ENCODE assay signal across 1 cellular context in the genomic region with DNA sequence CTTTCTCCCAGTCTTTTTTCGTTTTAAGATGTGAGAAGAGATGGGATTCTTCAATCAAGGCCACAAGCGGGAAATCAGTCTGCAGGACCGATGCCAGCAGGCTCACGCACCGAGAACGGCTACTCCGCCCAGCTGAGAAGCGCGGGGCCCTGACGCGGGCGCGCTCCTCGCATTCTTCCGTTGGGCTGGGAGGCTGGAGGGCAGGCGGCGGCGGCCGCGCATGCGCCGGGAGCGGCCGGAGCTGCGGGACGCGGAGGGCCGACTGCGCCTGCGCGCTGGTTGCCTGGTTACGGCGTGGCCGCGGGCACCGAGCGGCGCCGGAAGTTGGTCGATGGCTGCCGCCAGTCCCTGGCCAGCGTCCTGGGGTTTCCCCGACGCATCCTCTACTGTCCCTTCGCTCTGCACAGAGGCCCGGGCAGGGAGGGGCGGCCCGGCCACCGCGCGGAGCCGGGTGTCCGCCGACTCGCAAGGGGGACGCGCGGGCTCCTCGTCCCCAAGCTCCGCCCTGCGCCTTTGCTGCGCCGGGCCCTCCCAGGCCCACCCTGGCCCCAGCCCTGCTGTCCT.
TF ChIP-seq lines count a peak whose summit lies in the region.

No MANE protein-coding gene starts in this region.

TF ChIP-seq in HepG2, 621 proteins besides CTCF, POLR2A, EP300 and RAD21 (continued from another document and continues in another):
- TF ChIP-seq FOXA1 (IDR thresholded peaks at IDR 0.05) (no peak), FOXA1 (CRISPR knock-in tag; IDR thresholded peaks at IDR 0.05) (no peak), NBN (conservative IDR thresholded peaks at IDR 0.05) (no peak), RFXANK (CRISPR knock-in tag; IDR thresholded peaks at IDR 0.05) (no peak), PRPF4 (IDR thresholded peaks at IDR 0.05; ENCODE audit: low read depth, low read length, poor library complexity, severe bottlenecking) (no peak), HNRNPH1 (optimal IDR thresholded peaks at IDR 0.05; ENCODE audit: low read depth, low read length) (no peak), AKAP8 (CRISPR knock-in tag; IDR thresholded peaks at IDR 0.05) (no peak), ZNF776 (CRISPR knock-in tag; IDR thresholded peaks at IDR 0.05) (peak; percentile 68; the same call in 1 of the 2 replicates), ZNF775 (CRISPR knock-in tag; IDR thresholded peaks at IDR 0.05; ENCODE audit: borderline replicate concordance) (no peak), NFRKB (IDR thresholded peaks at IDR 0.05) (no peak), ZNF460 (CRISPR knock-in tag; IDR thresholded peaks at IDR 0.05; ENCODE audit: borderline replicate concordance) (no peak), FIP1L1 (IDR thresholded peaks at IDR 0.05; ENCODE audit: borderline replicate concordance, insufficient read depth, low read depth, low read length) (no peak), IRF2 (CRISPR knock-in tag; IDR thresholded peaks at IDR 0.05) (0 out of 2 replicates have a peak, but pooled peaks have one; percentile 65), HES4 (CRISPR knock-in tag; IDR thresholded peaks at IDR 0.05; ENCODE audit: borderline replicate concordance) (no peak), FLYWCH1 (CRISPR knock-in tag; IDR thresholded peaks at IDR 0.05) (no peak), TRIM24 (CRISPR knock-in tag; IDR thresholded peaks at IDR 0.05) (no peak), SMARCE1 (IDR thresholded peaks at IDR 0.05; ENCODE audit: borderline replicate concordance) (no peak), HNRNPLL (IDR thresholded peaks at IDR 0.05; ENCODE audit: low read depth, low read length, poor library complexity, severe bottlenecking) (no peak), U2AF1 (optimal IDR thresholded peaks at IDR 0.05; ENCODE audit: low read depth, low read length) (no peak), TAF1 (CRISPR knock-in tag; IDR thresholded peaks at IDR 0.05) (peak; percentile 2; the same call in 1 of the 2 replicates), ZNF230 (CRISPR knock-in tag; IDR thresholded peaks at IDR 0.05) (no peak; the same call in 1 of the 2 replicates), CENPX (CRISPR knock-in tag; IDR thresholded peaks at IDR 0.05) (no peak), SMYD3 (CRISPR knock-in tag; IDR thresholded peaks at IDR 0.05) (no peak), SATB2 (CRISPR knock-in tag; IDR thresholded peaks at IDR 0.05) (no peak), RNF2 (conservative IDR thresholded peaks at IDR 0.05; ENCODE audit: low read depth) (no peak), ZBTB7B (CRISPR knock-in tag; IDR thresholded peaks at IDR 0.05) (no peak)
- TF ChIP-seq, protein P1, sequence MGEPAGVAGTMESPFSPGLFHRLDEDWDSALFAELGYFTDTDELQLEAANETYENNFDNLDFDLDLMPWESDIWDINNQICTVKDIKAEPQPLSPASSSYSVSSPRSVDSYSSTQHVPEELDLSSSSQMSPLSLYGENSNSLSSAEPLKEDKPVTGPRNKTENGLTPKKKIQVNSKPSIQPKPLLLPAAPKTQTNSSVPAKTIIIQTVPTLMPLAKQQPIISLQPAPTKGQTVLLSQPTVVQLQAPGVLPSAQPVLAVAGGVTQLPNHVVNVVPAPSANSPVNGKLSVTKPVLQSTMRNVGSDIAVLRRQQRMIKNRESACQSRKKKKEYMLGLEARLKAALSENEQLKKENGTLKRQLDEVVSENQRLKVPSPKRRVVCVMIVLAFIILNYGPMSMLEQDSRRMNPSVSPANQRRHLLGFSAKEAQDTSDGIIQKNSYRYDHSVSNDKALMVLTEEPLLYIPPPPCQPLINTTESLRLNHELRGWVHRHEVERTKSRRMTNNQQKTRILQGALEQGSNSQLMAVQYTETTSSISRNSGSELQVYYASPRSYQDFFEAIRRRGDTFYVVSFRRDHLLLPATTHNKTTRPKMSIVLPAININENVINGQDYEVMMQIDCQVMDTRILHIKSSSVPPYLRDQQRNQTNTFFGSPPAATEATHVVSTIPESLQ (CRISPR knock-in tag; conservative IDR thresholded peaks at IDR 0.05) = no peak
- TF ChIP-seq, protein P2, sequence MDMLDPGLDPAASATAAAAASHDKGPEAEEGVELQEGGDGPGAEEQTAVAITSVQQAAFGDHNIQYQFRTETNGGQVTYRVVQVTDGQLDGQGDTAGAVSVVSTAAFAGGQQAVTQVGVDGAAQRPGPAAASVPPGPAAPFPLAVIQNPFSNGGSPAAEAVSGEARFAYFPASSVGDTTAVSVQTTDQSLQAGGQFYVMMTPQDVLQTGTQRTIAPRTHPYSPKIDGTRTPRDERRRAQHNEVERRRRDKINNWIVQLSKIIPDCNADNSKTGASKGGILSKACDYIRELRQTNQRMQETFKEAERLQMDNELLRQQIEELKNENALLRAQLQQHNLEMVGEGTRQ (IDR thresholded peaks at IDR 0.05; ENCODE audit: low read depth, low read length) = no peak
- TF ChIP-seq, protein P2 (CRISPR knock-in tag; IDR thresholded peaks at IDR 0.05; ENCODE audit: borderline replicate concordance) = no peak
- TF ChIP-seq, protein P3, sequence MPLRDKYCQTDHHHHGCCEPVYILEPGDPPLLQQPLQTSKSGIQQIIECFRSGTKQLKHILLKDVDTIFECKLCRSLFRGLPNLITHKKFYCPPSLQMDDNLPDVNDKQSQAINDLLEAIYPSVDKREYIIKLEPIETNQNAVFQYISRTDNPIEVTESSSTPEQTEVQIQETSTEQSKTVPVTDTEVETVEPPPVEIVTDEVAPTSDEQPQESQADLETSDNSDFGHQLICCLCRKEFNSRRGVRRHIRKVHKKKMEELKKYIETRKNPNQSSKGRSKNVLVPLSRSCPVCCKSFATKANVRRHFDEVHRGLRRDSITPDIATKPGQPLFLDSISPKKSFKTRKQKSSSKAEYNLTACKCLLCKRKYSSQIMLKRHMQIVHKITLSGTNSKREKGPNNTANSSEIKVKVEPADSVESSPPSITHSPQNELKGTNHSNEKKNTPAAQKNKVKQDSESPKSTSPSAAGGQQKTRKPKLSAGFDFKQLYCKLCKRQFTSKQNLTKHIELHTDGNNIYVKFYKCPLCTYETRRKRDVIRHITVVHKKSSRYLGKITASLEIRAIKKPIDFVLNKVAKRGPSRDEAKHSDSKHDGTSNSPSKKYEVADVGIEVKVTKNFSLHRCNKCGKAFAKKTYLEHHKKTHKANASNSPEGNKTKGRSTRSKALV (CRISPR knock-in tag; IDR thresholded peaks at IDR 0.05) = no peak
- TF ChIP-seq, protein P4, sequence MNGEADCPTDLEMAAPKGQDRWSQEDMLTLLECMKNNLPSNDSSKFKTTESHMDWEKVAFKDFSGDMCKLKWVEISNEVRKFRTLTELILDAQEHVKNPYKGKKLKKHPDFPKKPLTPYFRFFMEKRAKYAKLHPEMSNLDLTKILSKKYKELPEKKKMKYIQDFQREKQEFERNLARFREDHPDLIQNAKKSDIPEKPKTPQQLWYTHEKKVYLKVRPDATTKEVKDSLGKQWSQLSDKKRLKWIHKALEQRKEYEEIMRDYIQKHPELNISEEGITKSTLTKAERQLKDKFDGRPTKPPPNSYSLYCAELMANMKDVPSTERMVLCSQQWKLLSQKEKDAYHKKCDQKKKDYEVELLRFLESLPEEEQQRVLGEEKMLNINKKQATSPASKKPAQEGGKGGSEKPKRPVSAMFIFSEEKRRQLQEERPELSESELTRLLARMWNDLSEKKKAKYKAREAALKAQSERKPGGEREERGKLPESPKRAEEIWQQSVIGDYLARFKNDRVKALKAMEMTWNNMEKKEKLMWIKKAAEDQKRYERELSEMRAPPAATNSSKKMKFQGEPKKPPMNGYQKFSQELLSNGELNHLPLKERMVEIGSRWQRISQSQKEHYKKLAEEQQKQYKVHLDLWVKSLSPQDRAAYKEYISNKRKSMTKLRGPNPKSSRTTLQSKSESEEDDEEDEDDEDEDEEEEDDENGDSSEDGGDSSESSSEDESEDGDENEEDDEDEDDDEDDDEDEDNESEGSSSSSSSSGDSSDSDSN (CRISPR knock-in tag; IDR thresholded peaks at IDR 0.05) = no peak
- TF ChIP-seq, protein P5, sequence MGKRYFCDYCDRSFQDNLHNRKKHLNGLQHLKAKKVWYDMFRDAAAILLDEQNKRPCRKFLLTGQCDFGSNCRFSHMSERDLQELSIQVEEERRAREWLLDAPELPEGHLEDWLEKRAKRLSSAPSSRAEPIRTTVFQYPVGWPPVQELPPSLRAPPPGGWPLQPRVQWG (CRISPR knock-in tag; IDR thresholded peaks at IDR 0.05; ENCODE audit: borderline replicate concordance, low read depth) = no peak
- TF ChIP-seq, protein P6, sequence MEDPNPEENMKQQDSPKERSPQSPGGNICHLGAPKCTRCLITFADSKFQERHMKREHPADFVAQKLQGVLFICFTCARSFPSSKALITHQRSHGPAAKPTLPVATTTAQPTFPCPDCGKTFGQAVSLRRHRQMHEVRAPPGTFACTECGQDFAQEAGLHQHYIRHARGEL (CRISPR knock-in tag; IDR thresholded peaks at IDR 0.05) = no peak
- TF ChIP-seq, protein P7, sequence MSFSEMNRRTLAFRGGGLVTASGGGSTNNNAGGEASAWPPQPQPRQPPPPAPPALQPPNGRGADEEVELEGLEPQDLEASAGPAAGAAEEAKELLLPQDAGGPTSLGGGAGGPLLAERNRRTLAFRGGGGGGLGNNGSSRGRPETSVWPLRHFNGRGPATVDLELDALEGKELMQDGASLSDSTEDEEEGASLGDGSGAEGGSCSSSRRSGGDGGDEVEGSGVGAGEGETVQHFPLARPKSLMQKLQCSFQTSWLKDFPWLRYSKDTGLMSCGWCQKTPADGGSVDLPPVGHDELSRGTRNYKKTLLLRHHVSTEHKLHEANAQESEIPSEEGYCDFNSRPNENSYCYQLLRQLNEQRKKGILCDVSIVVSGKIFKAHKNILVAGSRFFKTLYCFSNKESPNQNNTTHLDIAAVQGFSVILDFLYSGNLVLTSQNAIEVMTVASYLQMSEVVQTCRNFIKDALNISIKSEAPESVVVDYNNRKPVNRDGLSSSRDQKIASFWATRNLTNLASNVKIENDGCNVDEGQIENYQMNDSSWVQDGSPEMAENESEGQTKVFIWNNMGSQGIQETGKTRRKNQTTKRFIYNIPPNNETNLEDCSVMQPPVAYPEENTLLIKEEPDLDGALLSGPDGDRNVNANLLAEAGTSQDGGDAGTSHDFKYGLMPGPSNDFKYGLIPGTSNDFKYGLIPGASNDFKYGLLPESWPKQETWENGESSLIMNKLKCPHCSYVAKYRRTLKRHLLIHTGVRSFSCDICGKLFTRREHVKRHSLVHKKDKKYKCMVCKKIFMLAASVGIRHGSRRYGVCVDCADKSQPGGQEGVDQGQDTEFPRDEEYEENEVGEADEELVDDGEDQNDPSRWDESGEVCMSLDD (CRISPR knock-in tag; IDR thresholded peaks at IDR 0.05; ENCODE audit: borderline replicate concordance) = no peak
- TF ChIP-seq, protein P8, sequence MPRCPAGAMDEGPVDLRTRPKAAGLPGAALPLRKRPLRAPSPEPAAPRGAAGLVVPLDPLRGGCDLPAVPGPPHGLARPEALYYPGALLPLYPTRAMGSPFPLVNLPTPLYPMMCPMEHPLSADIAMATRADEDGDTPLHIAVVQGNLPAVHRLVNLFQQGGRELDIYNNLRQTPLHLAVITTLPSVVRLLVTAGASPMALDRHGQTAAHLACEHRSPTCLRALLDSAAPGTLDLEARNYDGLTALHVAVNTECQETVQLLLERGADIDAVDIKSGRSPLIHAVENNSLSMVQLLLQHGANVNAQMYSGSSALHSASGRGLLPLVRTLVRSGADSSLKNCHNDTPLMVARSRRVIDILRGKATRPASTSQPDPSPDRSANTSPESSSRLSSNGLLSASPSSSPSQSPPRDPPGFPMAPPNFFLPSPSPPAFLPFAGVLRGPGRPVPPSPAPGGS (CRISPR knock-in tag; IDR thresholded peaks at IDR 0.05) = peak; percentile 47; the same call in 1 of the 2 replicates
- TF ChIP-seq, protein P9, sequence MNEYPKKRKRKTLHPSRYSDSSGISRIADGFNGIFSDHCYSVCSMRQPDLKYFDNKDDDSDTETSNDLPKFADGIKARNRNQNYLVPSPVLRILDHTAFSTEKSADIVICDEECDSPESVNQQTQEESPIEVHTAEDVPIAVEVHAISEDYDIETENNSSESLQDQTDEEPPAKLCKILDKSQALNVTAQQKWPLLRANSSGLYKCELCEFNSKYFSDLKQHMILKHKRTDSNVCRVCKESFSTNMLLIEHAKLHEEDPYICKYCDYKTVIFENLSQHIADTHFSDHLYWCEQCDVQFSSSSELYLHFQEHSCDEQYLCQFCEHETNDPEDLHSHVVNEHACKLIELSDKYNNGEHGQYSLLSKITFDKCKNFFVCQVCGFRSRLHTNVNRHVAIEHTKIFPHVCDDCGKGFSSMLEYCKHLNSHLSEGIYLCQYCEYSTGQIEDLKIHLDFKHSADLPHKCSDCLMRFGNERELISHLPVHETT (CRISPR knock-in tag; conservative IDR thresholded peaks at IDR 0.05) = no peak
- TF ChIP-seq, protein P10, sequence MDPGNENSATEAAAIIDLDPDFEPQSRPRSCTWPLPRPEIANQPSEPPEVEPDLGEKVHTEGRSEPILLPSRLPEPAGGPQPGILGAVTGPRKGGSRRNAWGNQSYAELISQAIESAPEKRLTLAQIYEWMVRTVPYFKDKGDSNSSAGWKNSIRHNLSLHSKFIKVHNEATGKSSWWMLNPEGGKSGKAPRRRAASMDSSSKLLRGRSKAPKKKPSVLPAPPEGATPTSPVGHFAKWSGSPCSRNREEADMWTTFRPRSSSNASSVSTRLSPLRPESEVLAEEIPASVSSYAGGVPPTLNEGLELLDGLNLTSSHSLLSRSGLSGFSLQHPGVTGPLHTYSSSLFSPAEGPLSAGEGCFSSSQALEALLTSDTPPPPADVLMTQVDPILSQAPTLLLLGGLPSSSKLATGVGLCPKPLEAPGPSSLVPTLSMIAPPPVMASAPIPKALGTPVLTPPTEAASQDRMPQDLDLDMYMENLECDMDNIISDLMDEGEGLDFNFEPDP (CRISPR knock-in tag; conservative IDR thresholded peaks at IDR 0.05) = 0 out of 2 replicates have a peak, but pooled peaks have one; percentile 65
- TF ChIP-seq, protein P11, sequence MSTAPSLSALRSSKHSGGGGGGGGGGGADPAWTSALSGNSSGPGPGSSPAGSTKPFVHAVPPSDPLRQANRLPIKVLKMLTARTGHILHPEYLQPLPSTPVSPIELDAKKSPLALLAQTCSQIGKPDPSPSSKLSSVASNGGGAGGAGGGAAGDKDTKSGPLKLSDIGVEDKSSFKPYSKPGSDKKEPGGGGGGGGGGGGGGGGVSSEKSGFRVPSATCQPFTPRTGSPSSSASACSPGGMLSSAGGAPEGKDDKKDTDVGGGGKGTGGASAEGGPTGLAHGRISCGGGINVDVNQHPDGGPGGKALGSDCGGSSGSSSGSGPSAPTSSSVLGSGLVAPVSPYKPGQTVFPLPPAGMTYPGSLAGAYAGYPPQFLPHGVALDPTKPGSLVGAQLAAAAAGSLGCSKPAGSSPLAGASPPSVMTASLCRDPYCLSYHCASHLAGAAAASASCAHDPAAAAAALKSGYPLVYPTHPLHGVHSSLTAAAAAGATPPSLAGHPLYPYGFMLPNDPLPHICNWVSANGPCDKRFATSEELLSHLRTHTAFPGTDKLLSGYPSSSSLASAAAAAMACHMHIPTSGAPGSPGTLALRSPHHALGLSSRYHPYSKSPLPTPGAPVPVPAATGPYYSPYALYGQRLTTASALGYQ (CRISPR knock-in tag; IDR thresholded peaks at IDR 0.05) = no peak
- TF ChIP-seq, protein P12, sequence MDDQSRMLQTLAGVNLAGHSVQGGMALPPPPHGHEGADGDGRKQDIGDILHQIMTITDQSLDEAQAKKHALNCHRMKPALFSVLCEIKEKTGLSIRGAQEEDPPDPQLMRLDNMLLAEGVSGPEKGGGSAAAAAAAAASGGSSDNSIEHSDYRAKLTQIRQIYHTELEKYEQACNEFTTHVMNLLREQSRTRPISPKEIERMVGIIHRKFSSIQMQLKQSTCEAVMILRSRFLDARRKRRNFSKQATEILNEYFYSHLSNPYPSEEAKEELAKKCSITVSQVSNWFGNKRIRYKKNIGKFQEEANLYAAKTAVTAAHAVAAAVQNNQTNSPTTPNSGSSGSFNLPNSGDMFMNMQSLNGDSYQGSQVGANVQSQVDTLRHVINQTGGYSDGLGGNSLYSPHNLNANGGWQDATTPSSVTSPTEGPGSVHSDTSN (CRISPR knock-in tag; IDR thresholded peaks at IDR 0.05; ENCODE audit: borderline replicate concordance) = no peak
